1 cellular context compared by ENCODE assay signal in the genomic region with DNA sequence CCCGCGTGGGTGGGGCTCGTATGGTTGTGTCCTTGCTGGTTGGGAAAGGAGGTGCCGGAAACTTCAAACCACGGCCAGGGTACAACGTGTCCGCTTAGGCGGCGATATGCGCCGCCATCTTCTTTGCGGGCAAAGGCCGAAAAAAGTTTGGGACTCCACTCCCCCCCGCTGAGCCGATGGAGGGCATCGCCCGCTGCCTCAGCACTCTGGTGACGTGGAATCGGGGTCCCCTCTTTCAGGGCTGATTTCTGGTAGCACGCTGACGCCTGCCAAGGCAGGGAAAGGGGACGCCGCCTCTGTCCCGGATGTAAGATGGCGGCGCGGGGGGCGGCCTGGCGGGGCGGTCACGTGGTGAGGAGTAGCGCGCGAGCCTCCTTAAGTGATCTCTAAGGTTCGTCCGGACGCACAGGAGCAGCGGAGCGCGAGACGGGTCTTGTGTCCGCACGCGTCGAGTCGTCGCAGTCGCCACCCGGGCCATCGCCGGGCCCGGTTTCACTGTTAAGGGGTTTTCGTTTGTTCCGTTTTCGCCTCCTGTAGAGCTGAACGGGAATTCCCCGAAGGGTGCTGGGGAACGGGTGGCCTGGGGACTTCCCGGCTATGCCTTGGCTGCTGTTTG.
A peak's percentile ranks its signal among the peaks of the same experiment; 100 is the strongest.
TF ChIP-seq lines count a peak whose summit lies in the region.

No MANE protein-coding gene starts in this region.

TF ChIP-seq in HepG2, 621 proteins besides CTCF, POLR2A, EP300 and RAD21 (continued from another document and continues in another):
- TF ChIP-seq ISL2 (CRISPR knock-in tag; IDR thresholded peaks at IDR 0.05) (peak; percentile 56), ZNF713 (CRISPR knock-in tag; IDR thresholded peaks at IDR 0.05) (no peak; the same call in 1 of the 2 replicates), YEATS2 (CRISPR knock-in tag; IDR thresholded peaks at IDR 0.05; ENCODE audit: borderline replicate concordance) (peak; percentile 83), ELF4 (CRISPR knock-in tag; IDR thresholded peaks at IDR 0.05; ENCODE audit: borderline replicate concordance) (peak; percentile 50), ZNF501 (CRISPR knock-in tag; IDR thresholded peaks at IDR 0.05) (peak; percentile 87), CBX1 (IDR thresholded peaks at IDR 0.05; ENCODE audit: low read depth) (no peak), KDM4B (CRISPR knock-in tag; IDR thresholded peaks at IDR 0.05) (peak; percentile 59; the same call in 1 of the 2 replicates), ZNF543 (CRISPR knock-in tag; IDR thresholded peaks at IDR 0.05) (peak; percentile 93; the same call in 1 of the 2 replicates), ZNF879 (CRISPR knock-in tag; IDR thresholded peaks at IDR 0.05) (peak; percentile 10; the same call in 1 of the 2 replicates), ZMYM3 (CRISPR knock-in tag; IDR thresholded peaks at IDR 0.05) (peak; percentile 48), XBP1 (CRISPR knock-in tag; IDR thresholded peaks at IDR 0.05) (no peak), RBM39 (IDR thresholded peaks at IDR 0.05; ENCODE audit: low read depth, low read length, poor library complexity, severe bottlenecking) (peak; percentile 83), NFKBIZ (CRISPR knock-in tag; IDR thresholded peaks at IDR 0.05) (no peak), ZNF44 (CRISPR knock-in tag; IDR thresholded peaks at IDR 0.05) (peak; percentile 87; the same call in 1 of the 2 replicates)
- TF ChIP-seq, protein P1, sequence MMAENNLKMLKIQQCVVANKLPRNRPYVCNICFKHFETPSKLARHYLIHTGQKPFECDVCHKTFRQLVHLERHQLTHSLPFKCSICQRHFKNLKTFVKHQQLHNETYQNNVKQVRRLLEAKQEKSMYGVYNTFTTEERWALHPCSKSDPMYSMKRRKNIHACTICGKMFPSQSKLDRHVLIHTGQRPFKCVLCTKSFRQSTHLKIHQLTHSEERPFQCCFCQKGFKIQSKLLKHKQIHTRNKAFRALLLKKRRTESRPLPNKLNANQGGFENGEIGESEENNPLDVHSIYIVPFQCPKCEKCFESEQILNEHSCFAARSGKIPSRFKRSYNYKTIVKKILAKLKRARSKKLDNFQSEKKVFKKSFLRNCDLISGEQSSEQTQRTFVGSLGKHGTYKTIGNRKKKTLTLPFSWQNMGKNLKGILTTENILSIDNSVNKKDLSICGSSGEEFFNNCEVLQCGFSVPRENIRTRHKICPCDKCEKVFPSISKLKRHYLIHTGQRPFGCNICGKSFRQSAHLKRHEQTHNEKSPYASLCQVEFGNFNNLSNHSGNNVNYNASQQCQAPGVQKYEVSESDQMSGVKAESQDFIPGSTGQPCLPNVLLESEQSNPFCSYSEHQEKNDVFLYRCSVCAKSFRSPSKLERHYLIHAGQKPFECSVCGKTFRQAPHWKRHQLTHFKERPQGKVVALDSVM (CRISPR knock-in tag; IDR thresholded peaks at IDR 0.05) = 0 out of 2 replicates have a peak, but pooled peaks have one; percentile 7
- TF ChIP-seq, protein P2, sequence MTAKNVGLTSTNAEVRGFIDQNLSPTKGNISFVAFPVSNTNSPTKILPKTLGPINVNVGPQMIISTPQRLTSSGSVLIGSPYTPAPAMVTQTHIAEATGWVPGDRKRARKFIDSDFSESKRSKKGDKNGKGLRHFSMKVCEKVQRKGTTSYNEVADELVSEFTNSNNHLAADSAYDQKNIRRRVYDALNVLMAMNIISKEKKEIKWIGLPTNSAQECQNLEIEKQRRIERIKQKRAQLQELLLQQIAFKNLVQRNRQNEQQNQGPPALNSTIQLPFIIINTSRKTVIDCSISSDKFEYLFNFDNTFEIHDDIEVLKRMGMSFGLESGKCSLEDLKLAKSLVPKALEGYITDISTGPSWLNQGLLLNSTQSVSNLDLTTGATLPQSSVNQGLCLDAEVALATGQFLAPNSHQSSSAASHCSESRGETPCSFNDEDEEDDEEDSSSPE (CRISPR knock-in tag; IDR thresholded peaks at IDR 0.05) = peak; percentile 48; the same call in 1 of the 2 replicates
- TF ChIP-seq, protein P3, sequence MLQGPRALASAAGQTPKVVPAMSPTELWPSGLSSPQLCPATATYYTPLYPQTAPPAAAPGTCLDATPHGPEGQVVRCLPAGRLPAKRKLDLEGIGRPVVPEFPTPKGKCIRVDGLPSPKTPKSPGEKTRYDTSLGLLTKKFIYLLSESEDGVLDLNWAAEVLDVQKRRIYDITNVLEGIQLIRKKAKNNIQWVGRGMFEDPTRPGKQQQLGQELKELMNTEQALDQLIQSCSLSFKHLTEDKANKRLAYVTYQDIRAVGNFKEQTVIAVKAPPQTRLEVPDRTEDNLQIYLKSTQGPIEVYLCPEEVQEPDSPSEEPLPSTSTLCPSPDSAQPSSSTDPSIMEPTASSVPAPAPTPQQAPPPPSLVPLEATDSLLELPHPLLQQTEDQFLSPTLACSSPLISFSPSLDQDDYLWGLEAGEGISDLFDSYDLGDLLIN (CRISPR knock-in tag; IDR thresholded peaks at IDR 0.05; ENCODE audit: borderline replicate concordance) = peak; percentile 72; the same call in 1 of the 2 replicates
- TF ChIP-seq, protein P4, sequence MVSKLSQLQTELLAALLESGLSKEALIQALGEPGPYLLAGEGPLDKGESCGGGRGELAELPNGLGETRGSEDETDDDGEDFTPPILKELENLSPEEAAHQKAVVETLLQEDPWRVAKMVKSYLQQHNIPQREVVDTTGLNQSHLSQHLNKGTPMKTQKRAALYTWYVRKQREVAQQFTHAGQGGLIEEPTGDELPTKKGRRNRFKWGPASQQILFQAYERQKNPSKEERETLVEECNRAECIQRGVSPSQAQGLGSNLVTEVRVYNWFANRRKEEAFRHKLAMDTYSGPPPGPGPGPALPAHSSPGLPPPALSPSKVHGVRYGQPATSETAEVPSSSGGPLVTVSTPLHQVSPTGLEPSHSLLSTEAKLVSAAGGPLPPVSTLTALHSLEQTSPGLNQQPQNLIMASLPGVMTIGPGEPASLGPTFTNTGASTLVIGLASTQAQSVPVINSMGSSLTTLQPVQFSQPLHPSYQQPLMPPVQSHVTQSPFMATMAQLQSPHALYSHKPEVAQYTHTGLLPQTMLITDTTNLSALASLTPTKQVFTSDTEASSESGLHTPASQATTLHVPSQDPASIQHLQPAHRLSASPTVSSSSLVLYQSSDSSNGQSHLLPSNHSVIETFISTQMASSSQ (IDR thresholded peaks at IDR 0.05; ENCODE audit: low read depth) = no peak
- TF ChIP-seq, protein P4 (CRISPR knock-in tag; IDR thresholded peaks at IDR 0.05; ENCODE audit: borderline replicate concordance) = peak; percentile 51; the same call in 1 of the 2 replicates
- TF ChIP-seq, protein P5, sequence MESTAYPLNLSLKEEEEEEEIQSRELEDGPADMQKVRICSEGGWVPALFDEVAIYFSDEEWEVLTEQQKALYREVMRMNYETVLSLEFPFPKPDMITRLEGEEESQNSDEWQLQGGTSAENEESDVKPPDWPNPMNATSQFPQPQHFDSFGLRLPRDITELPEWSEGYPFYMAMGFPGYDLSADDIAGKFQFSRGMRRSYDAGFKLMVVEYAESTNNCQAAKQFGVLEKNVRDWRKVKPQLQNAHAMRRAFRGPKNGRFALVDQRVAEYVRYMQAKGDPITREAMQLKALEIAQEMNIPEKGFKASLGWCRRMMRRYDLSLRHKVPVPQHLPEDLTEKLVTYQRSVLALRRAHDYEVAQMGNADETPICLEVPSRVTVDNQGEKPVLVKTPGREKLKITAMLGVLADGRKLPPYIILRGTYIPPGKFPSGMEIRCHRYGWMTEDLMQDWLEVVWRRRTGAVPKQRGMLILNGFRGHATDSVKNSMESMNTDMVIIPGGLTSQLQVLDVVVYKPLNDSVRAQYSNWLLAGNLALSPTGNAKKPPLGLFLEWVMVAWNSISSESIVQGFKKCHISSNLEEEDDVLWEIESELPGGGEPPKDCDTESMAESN (CRISPR knock-in tag; conservative IDR thresholded peaks at IDR 0.05) = peak; percentile 59
- TF ChIP-seq, protein P6, sequence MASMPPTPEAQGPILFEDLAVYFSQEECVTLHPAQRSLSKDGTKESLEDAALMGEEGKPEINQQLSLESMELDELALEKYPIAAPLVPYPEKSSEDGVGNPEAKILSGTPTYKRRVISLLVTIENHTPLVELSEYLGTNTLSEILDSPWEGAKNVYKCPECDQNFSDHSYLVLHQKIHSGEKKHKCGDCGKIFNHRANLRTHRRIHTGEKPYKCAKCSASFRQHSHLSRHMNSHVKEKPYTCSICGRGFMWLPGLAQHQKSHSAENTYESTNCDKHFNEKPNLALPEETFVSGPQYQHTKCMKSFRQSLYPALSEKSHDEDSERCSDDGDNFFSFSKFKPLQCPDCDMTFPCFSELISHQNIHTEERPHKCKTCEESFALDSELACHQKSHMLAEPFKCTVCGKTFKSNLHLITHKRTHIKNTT (CRISPR knock-in tag; IDR thresholded peaks at IDR 0.05) = no peak
- TF ChIP-seq, protein P7, sequence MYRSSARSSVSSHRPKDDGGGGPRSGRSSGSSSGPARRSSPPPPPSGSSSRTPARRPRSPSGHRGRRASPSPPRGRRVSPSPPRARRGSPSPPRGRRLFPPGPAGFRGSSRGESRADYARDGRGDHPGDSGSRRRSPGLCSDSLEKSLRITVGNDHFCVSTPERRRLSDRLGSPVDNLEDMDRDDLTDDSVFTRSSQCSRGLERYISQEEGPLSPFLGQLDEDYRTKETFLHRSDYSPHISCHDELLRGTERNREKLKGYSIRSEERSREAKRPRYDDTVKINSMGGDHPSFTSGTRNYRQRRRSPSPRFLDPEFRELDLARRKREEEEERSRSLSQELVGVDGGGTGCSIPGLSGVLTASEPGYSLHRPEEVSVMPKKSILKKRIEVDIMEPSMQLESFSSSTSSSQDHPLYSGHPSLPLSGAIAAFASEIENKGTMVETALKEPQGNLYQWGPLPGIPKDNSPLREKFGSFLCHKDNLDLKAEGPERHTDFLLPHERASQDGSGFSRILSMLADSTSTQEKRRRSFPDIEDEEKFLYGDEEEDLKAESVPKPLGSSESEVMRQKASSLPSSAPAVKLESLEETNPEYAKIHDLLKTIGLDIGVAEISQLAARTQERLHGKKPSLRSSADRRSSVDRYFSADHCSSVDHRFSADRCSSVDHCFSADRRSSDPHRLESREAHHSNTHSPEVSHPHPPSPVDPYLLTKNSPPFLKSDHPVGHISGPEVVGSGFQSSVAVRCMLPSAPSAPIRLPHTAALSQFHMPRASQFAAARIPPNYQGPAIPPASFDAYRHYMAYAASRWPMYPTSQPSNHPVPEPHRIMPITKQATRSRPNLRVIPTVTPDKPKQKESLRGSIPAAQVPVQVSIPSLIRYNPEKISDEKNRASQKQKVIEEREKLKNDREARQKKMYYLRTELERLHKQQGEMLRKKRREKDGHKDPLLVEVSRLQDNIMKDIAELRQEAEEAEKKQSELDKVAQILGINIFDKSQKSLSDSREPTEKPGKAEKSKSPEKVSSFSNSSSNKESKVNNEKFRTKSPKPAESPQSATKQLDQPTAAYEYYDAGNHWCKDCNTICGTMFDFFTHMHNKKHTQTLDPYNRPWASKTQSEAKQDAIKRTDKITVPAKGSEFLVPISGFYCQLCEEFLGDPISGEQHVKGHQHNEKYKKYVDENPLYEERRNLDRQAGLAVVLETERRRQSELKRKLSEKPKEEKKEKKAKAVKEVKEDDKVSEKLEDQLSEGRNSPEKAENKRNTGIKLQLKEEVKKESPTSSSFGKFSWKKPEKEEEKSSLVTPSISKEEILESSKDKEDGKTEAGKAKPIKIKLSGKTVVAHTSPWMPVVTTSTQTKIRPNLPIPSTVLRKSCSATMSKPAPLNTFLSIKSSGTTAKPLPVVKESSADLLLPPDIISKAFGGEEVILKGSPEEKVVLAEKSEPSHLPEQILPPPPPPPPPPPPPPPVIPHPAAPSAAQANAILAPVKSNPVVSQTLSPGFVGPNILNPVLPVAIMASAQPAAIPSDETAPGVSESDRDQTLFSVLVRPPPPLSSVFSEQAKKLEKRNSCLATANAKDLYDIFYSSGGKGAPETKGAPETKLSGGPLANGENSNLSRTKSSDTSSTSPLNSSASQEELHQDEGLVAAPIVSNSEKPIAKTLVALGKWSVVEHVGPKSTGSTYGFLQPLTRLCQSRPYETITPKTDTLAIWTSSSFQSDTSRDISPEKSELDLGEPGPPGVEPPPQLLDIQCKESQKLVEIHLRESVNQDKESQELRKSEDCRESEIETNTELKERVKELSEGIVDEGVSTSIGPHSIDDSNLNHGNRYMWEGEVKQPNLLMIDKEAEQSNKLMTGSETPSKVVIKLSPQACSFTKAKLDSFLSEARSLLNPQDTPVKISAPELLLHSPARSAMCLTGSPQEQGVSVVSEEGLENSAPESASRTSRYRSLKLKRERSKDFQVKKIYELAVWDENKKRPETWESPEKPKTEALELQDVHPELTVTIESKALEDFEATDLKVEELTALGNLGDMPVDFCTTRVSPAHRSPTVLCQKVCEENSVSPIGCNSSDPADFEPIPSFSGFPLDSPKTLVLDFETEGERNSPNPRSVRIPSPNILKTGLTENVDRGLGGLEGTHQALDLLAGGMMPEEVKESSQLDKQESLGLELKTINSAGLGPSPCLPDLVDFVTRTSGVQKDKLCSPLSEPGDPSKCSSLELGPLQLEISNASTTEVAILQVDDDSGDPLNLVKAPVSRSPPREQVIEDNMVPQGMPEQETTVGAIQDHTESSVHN (CRISPR knock-in tag; IDR thresholded peaks at IDR 0.05) = no peak
